In genomic region chr1:33429846-33430750, GRCh38 we compare ENCODE assay signal across 8 cellular contexts. TPM values are rescaled to one million over a fixed set of nuclear protein-coding genes. Genes with fewer than 3 reads are reported as not detected.
A peak's percentile ranks its signal among the peaks of the same experiment; 100 is the strongest.
DNase-seq lines count a peak whose midpoint lies in the region; ATAC-seq and TF ChIP-seq lines count a peak whose summit lies in the region.

No MANE protein-coding gene starts in this region.

- H3K27ac Mint-ChIP-seq in activated CD8-positive, alpha-beta T cell treated with anti-CD3 and anti-CD28 coated beads, Interleukin-2, amount 10 ng/mL, durations not matched to agents 7 days and 5 days = no peak overlapping the region

- peak overlapping the region; percentile 16 for H3K14ac ChIP-seq in trophoblast cell (ENCODE audit: low read length)

- peaks cover 16% of the 10 kb centered on the region for H3K27me3 ChIP-seq in trophoblast cell (ENCODE audit: insufficient read depth, low read length)

- POLR2A ChIA-PET in activated CD8-positive, alpha-beta T cell treated with anti-CD3 and anti-CD28 coated beads, Interleukin-2, amount 10 ng/mL, durations not matched to agents 7 days and 5 days (lab: Charles Lee) = no interaction called here

- no peak overlapping the region for H3K4me3 Mint-ChIP-seq in activated CD8-positive, alpha-beta T cell treated with anti-CD3 and anti-CD28 coated beads, Interleukin-2, amount 10 ng/mL, durations not matched to agents 7 days and 5 days

- no peak overlapping the region for H3K23ac ChIP-seq in trophoblast cell (ENCODE audit: low read length)

- WGBS in trophoblast cell (ENCODE audit: extremely low coverage, insufficient coverage, insufficient read length) = no CpG with 5 or more reads among the region's 66 CpGs

- ATAC-seq in HG02870 (IDR thresholded peaks at IDR 0.05; ENCODE audit: unreplicated experiment) (peak; percentile 4), GM18505 (IDR thresholded peaks at IDR 0.05; ENCODE audit: unreplicated experiment) (no peak)
- ATAC-seq in activated CD8-positive, alpha-beta T cell treated with anti-CD3 and anti-CD28 coated beads, Interleukin-2, amount 10 ng/mL, durations not matched to agents 7 days and 5 days = peak; percentile 32

- H3K9me3 Mint-ChIP-seq in activated CD8-positive, alpha-beta T cell treated with anti-CD3 and anti-CD28 coated beads, Interleukin-2, amount 10 ng/mL, durations not matched to agents 7 days and 5 days (ENCODE audit: insufficient read depth) = no peaks in the 10 kb centered on the region

- peak overlapping the region; percentile 82 for H3K4me3 ChIP-seq in trophoblast cell (ENCODE audit: low read depth, low read length)

- CTCF ChIA-PET in activated CD8-positive, alpha-beta T cell treated with anti-CD3 and anti-CD28 coated beads, Interleukin-2, amount 10 ng/mL, durations not matched to agents 7 days and 5 days (lab: Charles Lee) = interaction anchor here (0.7 to 1.1 kb wide), 2 partner anchors 12 to 45 kb away, joined by 3 read pairs; no protein-coding TSS in a partner anchor

- H3K27me3 Mint-ChIP-seq in activated CD8-positive, alpha-beta T cell treated with anti-CD3 and anti-CD28 coated beads, Interleukin-2, amount 10 ng/mL, durations not matched to agents 7 days and 5 days (ENCODE audit: low read depth) = peaks cover 22% of the 10 kb centered on the region

- DNase-seq in ELF-1 (ENCODE audit: low read depth, low spot score) (peak; percentile 23), head of caudate nucleus (peak in 38 of 42 donors; percentile 11 to 84 (median 48)), trophoblast cell (peak in 1 of 2 donors; percentile 37), OCI-M2 (lab: John Stamatoyannopoulos, UW; ENCODE audit: unreplicated experiment) (no peak)
- peak; percentile 39 for DNase-seq in activated CD8-positive, alpha-beta T cell treated with anti-CD3 and anti-CD28 coated beads, Interleukin-2, amount 10 ng/mL, durations not matched to agents 7 days and 5 days
- DNase-seq in effector CD8-positive, alpha-beta T cell (lab: John Stamatoyannopoulos, UW) = no peak

- no peak overlapping the region for H2BK12ac ChIP-seq in trophoblast cell (ENCODE audit: low read length)

- H4K91ac ChIP-seq in trophoblast cell (ENCODE audit: low read depth, low read length) = no peak overlapping the region

- H4K12ac ChIP-seq in trophoblast cell (ENCODE audit: low read depth, low read length) = no peak overlapping the region

- no peaks in the 10 kb centered on the region for H3K36me3 Mint-ChIP-seq in activated CD8-positive, alpha-beta T cell treated with anti-CD3 and anti-CD28 coated beads, Interleukin-2, amount 10 ng/mL, durations not matched to agents 7 days and 5 days (ENCODE audit: low read depth)

- no peak overlapping the region for H3K4ac ChIP-seq in trophoblast cell (ENCODE audit: low read depth, low read length)

- H3K4me1 ChIP-seq in trophoblast cell (ENCODE audit: control insufficient read depth in 1 of 2, insufficient read depth in 2 of 2, low read length in 2 of 2) = peaks cover 4% of the 10 kb centered on the region in 2 experiments

- H3K9ac ChIP-seq in trophoblast cell (ENCODE audit: low read length) = peak overlapping the region; percentile 75

- H2BK120ac ChIP-seq in trophoblast cell (ENCODE audit: insufficient read depth, low read length, poor library complexity) = no peak overlapping the region

- H3K79me2 ChIP-seq in trophoblast cell (ENCODE audit: control insufficient read depth, insufficient read depth, low read length, poor library complexity) = no peaks in the 10 kb centered on the region

- H4K8ac ChIP-seq in trophoblast cell (ENCODE audit: low read depth, low read length) = peak overlapping the region; percentile 56

- no peaks in the 10 kb centered on the region for H3K79me1 ChIP-seq in trophoblast cell (ENCODE audit: low read length)

- TF ChIP-seq POLR2A in GM18505 (IDR thresholded peaks at IDR 0.05; ENCODE audit: borderline replicate concordance, extremely low read depth, insufficient read depth, insufficient read length) = no peak

- H2AFZ ChIP-seq in trophoblast cell (ENCODE audit: insufficient read depth, low read length, poor library complexity) = peak overlapping the region; percentile 64

- no peaks in the 10 kb centered on the region for H3K36me3 ChIP-seq in trophoblast cell (ENCODE audit: control insufficient read depth in 1 of 2, insufficient read depth in 2 of 2, low read length in 2 of 2)

- no peak overlapping the region for H2AK5ac ChIP-seq in trophoblast cell (ENCODE audit: low read length)

- peak overlapping the region; percentile 99 for H3K4me2 ChIP-seq in trophoblast cell (ENCODE audit: low read length)

- peak overlapping the region; percentile 76 for H3K18ac ChIP-seq in trophoblast cell (ENCODE audit: low read length)

- H3K27ac ChIP-seq in trophoblast cell (ENCODE audit: low read depth, low read length) = no peak overlapping the region

- no peaks in the 10 kb centered on the region for H3K9me3 ChIP-seq in trophoblast cell (ENCODE audit: insufficient read depth, low read depth, low read length)

- intact Hi-C loops in head of caudate nucleus (cut with DNase I) = loop anchor here (5.0 kb wide), 2 partner anchors 43 to 83 kb away; no protein-coding TSS in a partner anchor

- peaks cover 5% of the 10 kb centered on the region for H3K4me1 Mint-ChIP-seq in activated CD8-positive, alpha-beta T cell treated with anti-CD3 and anti-CD28 coated beads, Interleukin-2, amount 10 ng/mL, durations not matched to agents 7 days and 5 days (ENCODE audit: low read depth)

- H2BK5ac ChIP-seq in trophoblast cell (ENCODE audit: low read depth, low read length, poor library complexity) = no peak overlapping the region

RNA-seq across cellular contexts. Expression of gene PHC2, which starts 0.8 kb away (rescaled TPM):
- total RNA-seq in activated CD8-positive, alpha-beta T cell treated with anti-CD3 and anti-CD28 coated beads, Interleukin-2, amount 10 ng/mL, durations not matched to agents 7 days and 5 days = 10 to 100 TPM; 40.3 to 42.2 TPM
- 47.2 and 49.0 TPM in 2 replicates for polyA plus RNA-seq in trophoblast cell (2013)

RNA-seq across cellular contexts. Expression of gene ZSCAN20, which starts 42.3 kb away (rescaled TPM):
- total RNA-seq in activated CD8-positive, alpha-beta T cell treated with anti-CD3 and anti-CD28 coated beads, Interleukin-2, amount 10 ng/mL, durations not matched to agents 7 days and 5 days = 1 to 10 TPM; 1.8 to 2.1 TPM
- polyA plus RNA-seq in trophoblast cell (2013) = 1.9 and 2.0 TPM in 2 replicates

Comparison
In these comparisons a context has a peak if more than half of its experiments do, and no peak if none do; other contexts are left out.
1. DNase-seq: peak in ELF-1 (single experiment), activated CD8-positive, alpha-beta T cell treated with anti-CD3 and anti-CD28 coated beads, Interleukin-2, amount 10 ng/mL, durations not matched to agents 7 days and 5 days (single experiment) and head of caudate nucleus (38 of 42); none in OCI-M2 (single experiment) and effector CD8-positive, alpha-beta T cell (single experiment).